Comparison of ENCODE assay signal across 9 cellular contexts in the genomic region with DNA sequence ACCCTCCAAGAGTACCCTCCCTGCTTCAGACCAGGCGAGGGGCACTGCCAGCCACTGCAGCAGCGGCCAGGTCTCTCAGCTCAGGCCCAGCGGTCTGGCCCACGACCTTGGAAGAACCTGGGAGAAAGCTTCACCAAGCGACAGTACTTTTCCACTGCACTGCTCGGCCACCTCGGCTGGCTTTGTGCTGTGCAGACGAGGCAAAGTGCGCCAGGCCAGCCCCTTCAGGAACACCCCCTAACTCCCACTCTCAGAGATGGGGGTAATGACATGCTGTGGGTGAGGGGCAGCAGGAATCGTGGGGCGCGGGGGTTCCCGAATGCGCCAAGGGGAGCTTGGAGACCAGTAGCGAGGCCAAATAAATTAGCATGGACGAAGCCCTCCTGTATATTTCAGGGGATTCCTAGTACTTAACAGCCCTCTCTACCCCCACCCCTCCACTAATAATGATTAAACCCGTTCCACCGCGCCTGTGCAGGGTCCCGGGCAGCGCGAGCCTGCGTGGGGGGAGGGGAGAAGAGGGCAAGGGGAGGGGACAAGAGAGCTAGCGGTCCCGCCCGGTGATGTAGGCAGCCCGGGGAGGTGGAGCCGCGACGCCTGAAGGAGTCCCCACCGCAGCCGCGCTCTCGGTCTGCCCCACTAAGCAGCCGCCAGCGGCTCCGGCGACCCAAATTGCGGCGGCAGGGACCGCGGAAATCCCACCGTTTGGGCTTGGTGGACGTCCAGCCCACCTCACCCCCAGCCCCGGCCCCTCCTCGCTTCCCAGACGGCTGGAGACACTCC. TPM values are rescaled to one million over a fixed set of nuclear protein-coding genes. Genes with fewer than 3 reads are reported as not detected.
DNase-seq lines count a peak whose midpoint lies in the region; ATAC-seq and TF ChIP-seq lines count a peak whose summit lies in the region.
"Had no signal": no experiment of that assay in that cellular context is flagged by ENCODE, and none has a peak within 500 bp of the region (broad histone marks: within the 10 kb centered on the region; RNA-seq: fewer than 3 reads in every experiment).

A gene with protein sequence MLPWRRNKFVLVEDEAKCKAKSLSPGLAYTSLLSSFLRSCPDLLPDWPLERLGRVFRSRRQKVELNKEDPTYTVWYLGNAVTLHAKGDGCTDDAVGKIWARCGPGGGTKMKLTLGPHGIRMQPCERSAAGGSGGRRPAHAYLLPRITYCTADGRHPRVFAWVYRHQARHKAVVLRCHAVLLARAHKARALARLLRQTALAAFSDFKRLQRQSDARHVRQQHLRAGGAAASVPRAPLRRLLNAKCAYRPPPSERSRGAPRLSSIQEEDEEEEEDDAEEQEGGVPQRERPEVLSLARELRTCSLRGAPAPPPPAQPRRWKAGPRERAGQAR (plus strand): TSS at position 629 of the 783 bp plus-strand sequence. CDS start 401 bp downstream, outside the sequence.

- TF ChIP-seq CTCF in epithelial cell of esophagus (IDR thresholded peaks at IDR 0.05; ENCODE audit: insufficient read depth, low read depth, low read length, missing control alignments) = no peak

- DNase-seq in CMK (ENCODE audit: low read depth) (peak; percentile 92), NCI-H2227 treated with DMSO at 0.1 percent for 48 hours (lab: John Stamatoyannopoulos, UW) (peak; percentile 86), epithelial cell of esophagus (ENCODE audit: low read depth) (peak; percentile 17), mucosa of gallbladder (ENCODE audit: low spot score) (peak; percentile 20), cerebellar nuclear complex (lab: John Stamatoyannopoulos, UW) (no peak)
- DNase-seq in stimulated activated naive CD4-positive, alpha-beta T cell treated with Interleukin-2 at 50 U/mL for 16 hours (lab: John Stamatoyannopoulos, UW) = no peak

- no peak within 1 kb of the TSS for H3K4me3 ChIP-seq in epithelial cell of esophagus (ENCODE audit: low read length)

- no peak for ATAC-seq in GM18868 (IDR thresholded peaks at IDR 0.05; ENCODE audit: unreplicated experiment)
- ATAC-seq in HG02759 (IDR thresholded peaks at IDR 0.05; ENCODE audit: unreplicated experiment) = no peak

RNA-seq across cellular contexts. Expression of the gene that starts here (rescaled TPM):
- 0.52 TPM for total RNA-seq in mucosa of gallbladder
- total RNA-seq: bronchial epithelial cell had no signal

Comparison
In these comparisons a context has a peak if more than half of its experiments do, and no peak if none do; other contexts are left out.
1. Peak in DNase-seq in mucosa of gallbladder; RNA of the gene not detected or under 1 TPM.
2. DNase-seq: peak in CMK (single experiment), NCI-H2227 treated with DMSO at 0.1 percent for 48 hours (single experiment) and epithelial cell of esophagus (single experiment); none in stimulated activated naive CD4-positive, alpha-beta T cell treated with Interleukin-2 at 50 U/mL for 16 hours (single experiment) and cerebellar nuclear complex (0 of 2).